In the genomic region with DNA sequence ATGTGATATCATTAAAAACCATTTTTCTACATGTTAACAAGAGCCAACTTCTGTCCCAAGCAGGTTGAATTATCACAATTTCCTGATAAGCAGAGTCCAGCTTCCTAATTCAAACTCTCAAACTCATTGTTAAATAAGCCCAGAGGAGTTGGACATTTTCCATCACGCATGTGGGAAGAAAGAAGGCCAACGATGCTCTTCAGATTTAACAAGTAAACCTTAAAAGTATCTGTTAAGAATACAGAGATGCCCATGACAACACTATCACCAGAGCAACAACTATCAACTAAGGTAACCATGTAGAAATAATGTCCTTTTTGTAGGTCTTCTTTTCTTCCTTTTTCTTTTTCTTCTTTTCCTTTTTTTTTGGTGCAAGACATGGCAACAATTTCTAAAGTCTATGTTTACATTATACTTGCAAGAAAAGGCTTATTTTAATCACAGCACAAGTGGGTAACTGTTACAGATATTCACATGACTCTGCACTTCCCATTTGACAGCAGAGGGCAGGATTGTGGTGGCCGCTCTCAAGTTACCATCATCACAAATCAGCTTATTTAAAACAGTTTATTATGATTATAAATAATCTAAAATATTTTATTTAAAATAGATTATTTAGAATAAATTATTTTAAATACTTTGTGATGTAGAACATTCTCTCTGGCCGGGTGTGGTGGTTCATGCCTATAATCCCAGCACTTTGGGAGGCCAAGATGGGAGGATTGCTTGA, we compare ENCODE assay signal across 25 cellular contexts. TPM values are rescaled to one million over a fixed set of nuclear protein-coding genes. Genes with fewer than 3 reads are reported as not detected.
DNase-seq lines count a peak whose midpoint lies in the region; ATAC-seq, FAIRE-seq and TF ChIP-seq lines count a peak whose summit lies in the region.
"Had no signal": no experiment of that assay in that cellular context is flagged by ENCODE, and none has a peak within 500 bp of the region (broad histone marks: within the 10 kb centered on the region; RNA-seq: fewer than 3 reads in every experiment).

No MANE protein-coding gene starts in this region.

- H3K9ac ChIP-seq in astrocyte (ENCODE audit: low read length), result no peak overlapping the region
- H3K9ac ChIP-seq: neural progenitor cell had no signal

- H4K20me1 ChIP-seq in astrocyte (ENCODE audit: insufficient read depth, low read length) (no peaks in the 10 kb centered on the region), PC-9 (ENCODE audit: insufficient read depth) (no peaks in the 10 kb centered on the region)

- H3K4me2 ChIP-seq in astrocyte (ENCODE audit: low read length) (no peak overlapping the region), PC-9 (no peak overlapping the region)
- H3K4me2 ChIP-seq: neural progenitor cell, smooth muscle cell had no signal

- DNase-seq in Ammon's horn (ENCODE audit: low spot score) (peak; percentile 50), HTR-8/SVneo (ENCODE audit: insufficient read length, low spot score) (no peak), astrocyte (ENCODE audit: low read depth) (no peak), iPS-NIHi11 (ENCODE audit: low spot score) (peak; percentile 26), lower leg skin (ENCODE audit: low spot score in 2 of 2) (no peak), occipital lobe (lab: John Stamatoyannopoulos, UW) (no peak), PC-9 (no peak)
- DNase-seq: activated CD4-positive, CD25-positive, alpha-beta regulatory T cell; activated naive CD4-positive, alpha-beta T cell treated with anti-CD3 and anti-CD28 coated beads, Interleukin-2, amount 10 ng/mL, durations not matched to agents 7 days and 5 days; activated T-cell treated with anti-CD3 and anti-CD28 coated beads, Interleukin-2, amount 50 U/mL, for 4 hours; anterior cingulate cortex; CD8-positive, alpha-beta memory T cell; glutamatergic neuron; NCI-H1436 treated with DMSO at 0.1 percent for 48 hours; NCI-H524 treated with DMSO at 0.1 percent for 48 hours; SIG-M5; stimulated activated CD4-positive, alpha-beta T cell treated with anti-CD3 and anti-CD28 coated beads, Interleukin-2, amount 100 ng/mL, for 48 hours; stimulated activated naive CD8-positive, alpha-beta T cell treated with anti-CD3 and anti-CD28 coated beads, Interleukin-15, Interleukin-2, amounts not matched to agents 100 U/mL and 50 U/mL, for 24 hours; T-helper 2 cell; tibial artery had no signal

- no peak overlapping the region for H3K27ac Mint-ChIP-seq in astrocyte (ENCODE audit: unreplicated experiment)
- H3K27ac Mint-ChIP-seq: activated naive CD4-positive, alpha-beta T cell treated with anti-CD3 and anti-CD28 coated beads, Interleukin-2, amount 10 ng/mL, durations not matched to agents 7 days and 5 days; CD8-positive, alpha-beta memory T cell; neural progenitor cell had no signal

- no peaks in the 10 kb centered on the region for H3K79me2 ChIP-seq in astrocyte (ENCODE audit: insufficient read depth, low read length)
- H3K79me2 ChIP-seq in PC-9 (ENCODE audit: low read depth), result no peaks in the 10 kb centered on the region

- H3K9me3 ChIP-seq in astrocyte (ENCODE audit: insufficient read depth, low read depth, low read length), result no peaks in the 10 kb centered on the region
- H3K9me3 ChIP-seq in PC-9 (ENCODE audit: insufficient read depth, low read depth), result no peaks in the 10 kb centered on the region
- H3K9me3 ChIP-seq: tibial artery had no signal

- 72 to 74% methylated on average over 4 of the region's 4 CpGs for WGBS in lower leg skin, 2 donors

- H3K27me3 ChIP-seq in astrocyte (ENCODE audit: insufficient read depth, low read length) (no peaks in the 10 kb centered on the region), PC-9 (ENCODE audit: insufficient read depth, low read depth) (0 out of 2 replicates have a peak, but pooled peaks cover 1% of the 10 kb centered on the region)
- H3K27me3 ChIP-seq: neural progenitor cell, tibial artery had no signal

- TF ChIP-seq POLR2A in lower leg skin (IDR thresholded peaks at IDR 0.05), result no peak

- no peak overlapping the region for H3K4me3 Mint-ChIP-seq in astrocyte (ENCODE audit: unreplicated experiment)
- H3K4me3 Mint-ChIP-seq: activated naive CD4-positive, alpha-beta T cell treated with anti-CD3 and anti-CD28 coated beads, Interleukin-2, amount 10 ng/mL, durations not matched to agents 7 days and 5 days; activated T-cell treated with anti-CD3 and anti-CD28 coated beads, Interleukin-2, amount 50 U/mL, for 4 hours; CD8-positive, alpha-beta memory T cell; central memory CD8-positive, alpha-beta T cell; neural progenitor cell had no signal

- no peaks in the 10 kb centered on the region for H3K36me3 Mint-ChIP-seq in astrocyte (ENCODE audit: low read depth, unreplicated experiment)
- H3K36me3 Mint-ChIP-seq: activated naive CD4-positive, alpha-beta T cell treated with anti-CD3 and anti-CD28 coated beads, Interleukin-2, amount 10 ng/mL, durations not matched to agents 7 days and 5 days; CD8-positive, alpha-beta memory T cell; neural progenitor cell had no signal

- H3F3A ChIP-seq in PC-9 (ENCODE audit: insufficient read depth, low read depth), result no peaks in the 10 kb centered on the region

- no peaks in the 10 kb centered on the region for H3K9me2 ChIP-seq in PC-9 (ENCODE audit: insufficient read depth)

- no TSS peak for BruUV-seq in PC-9 (replicated peaks; lab: Mats Ljungman, UMichigan)

- CTCF ChIA-PET in PC-9 (lab: Charles Lee), result no interaction called here

- no peaks in the 10 kb centered on the region for H3K9me3 Mint-ChIP-seq in astrocyte (ENCODE audit: unreplicated experiment)
- H3K9me3 Mint-ChIP-seq: activated naive CD4-positive, alpha-beta T cell treated with anti-CD3 and anti-CD28 coated beads, Interleukin-2, amount 10 ng/mL, durations not matched to agents 7 days and 5 days; activated T-cell treated with anti-CD3 and anti-CD28 coated beads, Interleukin-2, amount 50 U/mL, for 4 hours; CD8-positive, alpha-beta memory T cell; central memory CD8-positive, alpha-beta T cell; neural progenitor cell had no signal

- H3K36me3 ChIP-seq in astrocyte (ENCODE audit: insufficient read depth, low read length) (no peaks in the 10 kb centered on the region), PC-9 (ENCODE audit: low read depth) (no peaks in the 10 kb centered on the region)
- H3K36me3 ChIP-seq: neural progenitor cell, tibial artery had no signal

- POLR2A ChIA-PET in PC-9 (lab: Charles Lee; ENCODE audit: unreplicated experiment), result no interaction called here

- no peak for ATAC-seq in HG03108 (IDR thresholded peaks at IDR 0.05; ENCODE audit: unreplicated experiment)
- ATAC-seq: activated T-cell treated with anti-CD3 and anti-CD28 coated beads, Interleukin-2, amount 50 U/mL, for 4 hours; HCT116; stimulated activated naive CD8-positive, alpha-beta T cell treated with anti-CD3 and anti-CD28 coated beads, Interleukin-15, Interleukin-2, amounts not matched to agents 100 U/mL and 50 U/mL, for 24 hours had no signal

- FAIRE-seq in HTR-8/SVneo (lab: Jason Lieb, UNC), result peak; percentile 42
- FAIRE-seq in astrocyte (lab: Jason Lieb, UNC), result peak; percentile 26

- H3K27ac ChIP-seq in astrocyte (ENCODE audit: low read depth, low read length) (no peak overlapping the region), PC-9 (no peak overlapping the region)
- H3K27ac ChIP-seq: neural progenitor cell, tibial artery had no signal

- no peak for TF ChIP-seq CTCF in astrocyte (IDR thresholded peaks at IDR 0.05; ENCODE audit: insufficient read depth, low read depth, low read length)
- no peak for TF ChIP-seq CTCF in lower leg skin (IDR thresholded peaks at IDR 0.05)
- TF ChIP-seq CTCF in PC-9 (conservative IDR thresholded peaks at IDR 0.05), result no peak

- H3K4me3 ChIP-seq in astrocyte (ENCODE audit: insufficient read depth, low read depth, low read length), result no peak overlapping the region
- no peak overlapping the region for H3K4me3 ChIP-seq in lower leg skin (ENCODE audit: low read depth, poor library complexity, severe bottlenecking)
- no peak overlapping the region for H3K4me3 ChIP-seq in PC-9
- H3K4me3 ChIP-seq: neural progenitor cell, smooth muscle cell, tibial artery had no signal

- H2AFZ ChIP-seq in astrocyte (ENCODE audit: low read depth, low read length), result no peak overlapping the region
- H2AFZ ChIP-seq in PC-9, result no peak overlapping the region
- H2AFZ ChIP-seq: neural progenitor cell had no signal

- H3K4me1 ChIP-seq in astrocyte (ENCODE audit: insufficient read depth, low read length) (no peaks in the 10 kb centered on the region), PC-9 (replicated peaks; ENCODE audit: insufficient read depth) (no peaks in the 10 kb centered on the region)
- H3K4me1 ChIP-seq: neural progenitor cell, tibial artery had no signal

- no peaks in the 10 kb centered on the region for H3K27me3 Mint-ChIP-seq in astrocyte (ENCODE audit: low read depth, unreplicated experiment)

- intact Hi-C loops in lower leg skin (cut with DNase I; ENCODE audit: low total_unique reads) (no loop called here), PC-9 (cut with micrococcal nuclease; ENCODE audit: unreplicated experiment) (loop anchor here (10.0 kb wide), 1 partner anchor 156 kb away; no protein-coding TSS in a partner anchor)

- H3K4me1 Mint-ChIP-seq in astrocyte (ENCODE audit: low read depth, unreplicated experiment), result no peaks in the 10 kb centered on the region
- H3K4me1 Mint-ChIP-seq: activated naive CD4-positive, alpha-beta T cell treated with anti-CD3 and anti-CD28 coated beads, Interleukin-2, amount 10 ng/mL, durations not matched to agents 7 days and 5 days; CD8-positive, alpha-beta memory T cell; central memory CD8-positive, alpha-beta T cell; neural progenitor cell had no signal

RNA-seq across cellular contexts. Expression of a gene that starts 35.7 kb away (rescaled TPM):
- total RNA-seq in astrocyte, result 15.5 and 17.2 TPM in 2 replicates
- total RNA-seq in lower leg skin, result 10 to 100 TPM; 35.2 to 59.4 (median 39.6) TPM
- total RNA-seq in occipital lobe, result 10.9 TPM
- 27.9 and 30.1 TPM in 2 replicates for total RNA-seq in PC-9 (2021)

RNA-seq across cellular contexts. Expression of a gene that starts 48.2 kb away (rescaled TPM):
- total RNA-seq in astrocyte (243 and 266 TPM in 2 replicates), lower leg skin (100 to 1,000 TPM in 3 of 4 donors, 10 to 100 TPM in 1; 74.7 to 113 (median 106) TPM), occipital lobe (342 TPM), PC-9 (2021) (291 and 296 TPM in 2 replicates)

Comparison
In these comparisons a context has a peak if more than half of its experiments do, and no peak if none do; other contexts are left out.
1. DNase-seq: peak in Ammon's horn (single experiment) and iPS-NIHi11 (single experiment); none in HTR-8/SVneo (single experiment), astrocyte (single experiment), lower leg skin (0 of 2), occipital lobe (single experiment) and PC-9 (0 of 2).